Comparison of ENCODE assay signal across 35 cellular contexts in the genomic region with DNA sequence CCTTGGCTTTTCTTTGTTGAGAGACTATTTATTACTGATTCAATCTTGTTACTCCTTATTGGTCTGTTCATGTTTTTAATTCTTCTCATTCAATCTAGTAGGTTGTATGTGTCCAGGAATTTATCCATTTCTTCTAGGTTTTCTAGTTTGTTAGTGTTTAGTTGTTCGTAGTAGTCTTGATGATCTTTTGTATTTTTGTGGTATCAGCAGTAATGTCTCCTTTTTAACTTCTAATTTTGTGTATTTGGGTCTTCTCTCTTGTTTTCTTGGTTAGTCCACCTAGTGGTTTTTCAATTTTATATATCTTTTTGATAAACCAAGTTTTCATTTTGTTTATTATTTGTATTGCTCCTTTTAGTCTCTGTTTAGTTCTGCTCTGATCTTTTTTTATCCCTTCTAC.
"Had no signal": no experiment of that assay in that cellular context is flagged by ENCODE, and none has a peak within 500 bp of the region (broad histone marks: within the 10 kb centered on the region; RNA-seq: fewer than 3 reads in every experiment).

No MANE protein-coding gene starts in this region.

- H3K36me3 ChIP-seq: MG63 had no signal

- DNase-seq: Karpas-422, Kasumi-1, MG63, MM.1S, MV-4-11, NCI-H1048, NCI-H1092, NCI-H1092 treated with DMSO at 0.1 percent for 48 hours, NCI-H1105, NCI-H1105 treated with DMSO at 0.1 percent for 48 hours, NCI-H1417, NCI-H1417 treated with DMSO at 0.1 percent for 48 hours, NCI-H1436, NCI-H1436 treated with DMSO at 0.1 percent for 48 hours, NCI-H146, NCI-H1694, NCI-H1694 treated with DMSO at 0.1 percent for 48 hours, NCI-H187, NCI-H187 treated with DMSO at 0.1 percent for 48 hours, NCI-H1930, NCI-H2029, NCI-H2029 treated with DMSO at 0.1 percent for 48 hours, NCI-H2081, NCI-H2081 treated with DMSO at 0.1 percent for 48 hours, NCI-H2107, NCI-H2171, NCI-H2171 treated with DMSO at 0.1 percent for 48 hours, NCI-H2227 treated with DMSO at 0.1 percent for 48 hours, NCI-H226, NCI-H345, NCI-H446, NCI-H446 treated with DMSO at 0.1 percent for 48 hours, NCI-H510A, NCI-H510A treated with DMSO at 0.1 percent for 48 hours, NCI-H524 had no signal

- H3K27me3 ChIP-seq: MG63 had no signal

- H3K4me3 ChIP-seq: MG63 had no signal
